1 cellular context compared by ENCODE assay signal in the genomic region with DNA sequence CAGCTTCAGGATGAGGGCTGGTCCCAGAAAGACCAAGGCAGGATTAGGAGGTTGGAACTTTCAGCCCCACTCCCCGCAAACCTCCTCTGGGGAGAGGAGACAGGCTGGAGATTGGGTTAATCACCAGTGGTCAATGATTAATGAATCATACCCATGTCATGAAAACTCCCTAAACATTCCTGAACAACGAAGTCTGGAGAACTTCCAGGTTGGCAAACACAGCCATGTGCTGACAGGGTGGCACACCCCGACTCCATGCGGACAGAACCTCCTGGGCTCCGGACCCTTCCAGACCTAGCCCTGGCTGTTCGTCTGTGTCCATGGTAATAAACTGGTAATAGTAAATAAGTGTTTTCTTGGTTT.
TF ChIP-seq lines count a peak whose summit lies in the region.

No MANE protein-coding gene starts in this region.

TF ChIP-seq in SK-N-SH, 30 proteins besides CTCF, POLR2A, EP300 and RAD21 (continued from another document):
- TF ChIP-seq, protein P1, sequence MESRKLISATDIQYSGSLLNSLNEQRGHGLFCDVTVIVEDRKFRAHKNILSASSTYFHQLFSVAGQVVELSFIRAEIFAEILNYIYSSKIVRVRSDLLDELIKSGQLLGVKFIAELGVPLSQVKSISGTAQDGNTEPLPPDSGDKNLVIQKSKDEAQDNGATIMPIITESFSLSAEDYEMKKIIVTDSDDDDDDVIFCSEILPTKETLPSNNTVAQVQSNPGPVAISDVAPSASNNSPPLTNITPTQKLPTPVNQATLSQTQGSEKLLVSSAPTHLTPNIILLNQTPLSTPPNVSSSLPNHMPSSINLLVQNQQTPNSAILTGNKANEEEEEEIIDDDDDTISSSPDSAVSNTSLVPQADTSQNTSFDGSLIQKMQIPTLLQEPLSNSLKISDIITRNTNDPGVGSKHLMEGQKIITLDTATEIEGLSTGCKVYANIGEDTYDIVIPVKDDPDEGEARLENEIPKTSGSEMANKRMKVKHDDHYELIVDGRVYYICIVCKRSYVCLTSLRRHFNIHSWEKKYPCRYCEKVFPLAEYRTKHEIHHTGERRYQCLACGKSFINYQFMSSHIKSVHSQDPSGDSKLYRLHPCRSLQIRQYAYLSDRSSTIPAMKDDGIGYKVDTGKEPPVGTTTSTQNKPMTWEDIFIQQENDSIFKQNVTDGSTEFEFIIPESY (IDR thresholded peaks at IDR 0.05; ENCODE audit: borderline replicate concordance, low read depth) = no peak
- TF ChIP-seq, protein P2, sequence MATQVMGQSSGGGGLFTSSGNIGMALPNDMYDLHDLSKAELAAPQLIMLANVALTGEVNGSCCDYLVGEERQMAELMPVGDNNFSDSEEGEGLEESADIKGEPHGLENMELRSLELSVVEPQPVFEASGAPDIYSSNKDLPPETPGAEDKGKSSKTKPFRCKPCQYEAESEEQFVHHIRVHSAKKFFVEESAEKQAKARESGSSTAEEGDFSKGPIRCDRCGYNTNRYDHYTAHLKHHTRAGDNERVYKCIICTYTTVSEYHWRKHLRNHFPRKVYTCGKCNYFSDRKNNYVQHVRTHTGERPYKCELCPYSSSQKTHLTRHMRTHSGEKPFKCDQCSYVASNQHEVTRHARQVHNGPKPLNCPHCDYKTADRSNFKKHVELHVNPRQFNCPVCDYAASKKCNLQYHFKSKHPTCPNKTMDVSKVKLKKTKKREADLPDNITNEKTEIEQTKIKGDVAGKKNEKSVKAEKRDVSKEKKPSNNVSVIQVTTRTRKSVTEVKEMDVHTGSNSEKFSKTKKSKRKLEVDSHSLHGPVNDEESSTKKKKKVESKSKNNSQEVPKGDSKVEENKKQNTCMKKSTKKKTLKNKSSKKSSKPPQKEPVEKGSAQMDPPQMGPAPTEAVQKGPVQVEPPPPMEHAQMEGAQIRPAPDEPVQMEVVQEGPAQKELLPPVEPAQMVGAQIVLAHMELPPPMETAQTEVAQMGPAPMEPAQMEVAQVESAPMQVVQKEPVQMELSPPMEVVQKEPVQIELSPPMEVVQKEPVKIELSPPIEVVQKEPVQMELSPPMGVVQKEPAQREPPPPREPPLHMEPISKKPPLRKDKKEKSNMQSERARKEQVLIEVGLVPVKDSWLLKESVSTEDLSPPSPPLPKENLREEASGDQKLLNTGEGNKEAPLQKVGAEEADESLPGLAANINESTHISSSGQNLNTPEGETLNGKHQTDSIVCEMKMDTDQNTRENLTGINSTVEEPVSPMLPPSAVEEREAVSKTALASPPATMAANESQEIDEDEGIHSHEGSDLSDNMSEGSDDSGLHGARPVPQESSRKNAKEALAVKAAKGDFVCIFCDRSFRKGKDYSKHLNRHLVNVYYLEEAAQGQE (IDR thresholded peaks at IDR 0.05; ENCODE audit: low read depth, low read length) = no peak
- TF ChIP-seq SIN3A (IDR thresholded peaks at IDR 0.05; ENCODE audit: borderline replicate concordance, low read depth, low read length) (no peak), TEAD4 (IDR thresholded peaks at IDR 0.05; ENCODE audit: borderline replicate concordance, insufficient read depth) (peak; percentile 60; the same call in 1 of the 2 replicates), YY1 (IDR thresholded peaks at IDR 0.05; ENCODE audit: low read depth) (no peak), FOXM1 (IDR thresholded peaks at IDR 0.05; ENCODE audit: low read depth) (no peak), FOXJ3 (CRISPR knock-in tag; IDR thresholded peaks at IDR 0.05) (no peak), TAF1 (IDR thresholded peaks at IDR 0.05; ENCODE audit: borderline replicate concordance, low read depth, low read length) (no peak), POLR2AphosphoS5 (IDR thresholded peaks at IDR 0.05; ENCODE audit: low read depth, low read length) (0 out of 2 replicates have a peak, but pooled peaks have one; percentile 19), FOSL2 (IDR thresholded peaks at IDR 0.05; ENCODE audit: borderline replicate concordance, low read depth) (peak; percentile 86), MEF2A (IDR thresholded peaks at IDR 0.05; ENCODE audit: borderline replicate concordance, low read depth) (peak; percentile 32; the same call in 1 of the 2 replicates), CHD2 (IDR thresholded peaks at IDR 0.05; ENCODE audit: low read length, partially characterized antibody) (no peak), RXRA (IDR thresholded peaks at IDR 0.05; ENCODE audit: borderline replicate concordance, low read depth) (no peak)
- TF ChIP-seq, protein P3, sequence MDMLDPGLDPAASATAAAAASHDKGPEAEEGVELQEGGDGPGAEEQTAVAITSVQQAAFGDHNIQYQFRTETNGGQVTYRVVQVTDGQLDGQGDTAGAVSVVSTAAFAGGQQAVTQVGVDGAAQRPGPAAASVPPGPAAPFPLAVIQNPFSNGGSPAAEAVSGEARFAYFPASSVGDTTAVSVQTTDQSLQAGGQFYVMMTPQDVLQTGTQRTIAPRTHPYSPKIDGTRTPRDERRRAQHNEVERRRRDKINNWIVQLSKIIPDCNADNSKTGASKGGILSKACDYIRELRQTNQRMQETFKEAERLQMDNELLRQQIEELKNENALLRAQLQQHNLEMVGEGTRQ (IDR thresholded peaks at IDR 0.05; ENCODE audit: borderline replicate concordance, low read depth, low read length) = no peak
- TF ChIP-seq, protein P4, sequence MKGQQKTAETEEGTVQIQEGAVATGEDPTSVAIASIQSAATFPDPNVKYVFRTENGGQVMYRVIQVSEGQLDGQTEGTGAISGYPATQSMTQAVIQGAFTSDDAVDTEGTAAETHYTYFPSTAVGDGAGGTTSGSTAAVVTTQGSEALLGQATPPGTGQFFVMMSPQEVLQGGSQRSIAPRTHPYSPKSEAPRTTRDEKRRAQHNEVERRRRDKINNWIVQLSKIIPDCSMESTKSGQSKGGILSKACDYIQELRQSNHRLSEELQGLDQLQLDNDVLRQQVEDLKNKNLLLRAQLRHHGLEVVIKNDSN (IDR thresholded peaks at IDR 0.05; ENCODE audit: borderline replicate concordance, low read depth) = no peak
- TF ChIP-seq, protein P5, sequence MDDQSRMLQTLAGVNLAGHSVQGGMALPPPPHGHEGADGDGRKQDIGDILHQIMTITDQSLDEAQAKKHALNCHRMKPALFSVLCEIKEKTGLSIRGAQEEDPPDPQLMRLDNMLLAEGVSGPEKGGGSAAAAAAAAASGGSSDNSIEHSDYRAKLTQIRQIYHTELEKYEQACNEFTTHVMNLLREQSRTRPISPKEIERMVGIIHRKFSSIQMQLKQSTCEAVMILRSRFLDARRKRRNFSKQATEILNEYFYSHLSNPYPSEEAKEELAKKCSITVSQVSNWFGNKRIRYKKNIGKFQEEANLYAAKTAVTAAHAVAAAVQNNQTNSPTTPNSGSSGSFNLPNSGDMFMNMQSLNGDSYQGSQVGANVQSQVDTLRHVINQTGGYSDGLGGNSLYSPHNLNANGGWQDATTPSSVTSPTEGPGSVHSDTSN (IDR thresholded peaks at IDR 0.05) = peak; percentile 92
TF ChIP-seq in SK-N-SH: peak in this region for 9.
